In the genomic region with DNA sequence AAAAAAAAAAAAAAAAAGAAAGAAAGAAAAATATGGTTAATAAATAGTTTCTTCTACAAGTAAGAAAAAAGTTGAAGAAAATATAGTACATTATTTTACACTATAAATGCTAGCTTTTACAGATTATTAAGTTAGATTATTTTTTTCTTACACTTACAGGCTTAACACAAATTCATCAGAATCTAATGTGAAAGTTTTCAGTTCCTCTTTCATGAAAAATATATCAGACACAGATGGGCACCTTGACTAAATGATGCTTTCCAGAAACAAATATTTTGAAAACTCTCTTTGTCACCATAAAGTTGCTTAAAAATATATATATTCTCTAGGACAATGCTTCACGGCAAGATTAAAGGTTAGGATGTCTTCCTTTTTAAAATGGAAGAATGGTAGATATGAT, we compare ENCODE assay signal across 18 cellular contexts.
"Had no signal": no experiment of that assay in that cellular context is flagged by ENCODE, and none has a peak within 500 bp of the region (broad histone marks: within the 10 kb centered on the region; RNA-seq: fewer than 3 reads in every experiment).

No MANE protein-coding gene starts in this region.

- ATAC-seq: activated CD4-positive, CD25-positive, alpha-beta regulatory T cell treated with anti-CD3 and anti-CD28 coated beads, Interleukin-2, amount 50 U/mL, for 24 hours; left lobe of liver; sciatic nerve had no signal

- DNase-seq: activated CD4-positive, alpha-beta T cell treated with anti-CD3 and anti-CD28 coated beads, Interleukin-2, amount 50 U/mL, for 1 hour; activated CD8-positive, alpha-beta memory T cell treated with anti-CD3 and anti-CD28 coated beads, Interleukin-2, amount 50 U/mL, for 48 hours; activated effector memory CD4-positive, alpha-beta T cell treated with Interleukin-2 at 50 U/mL for 16 hours; activated naive CD4-positive, alpha-beta T cell treated with anti-CD3 and anti-CD28 coated beads, Interleukin-2, amount 50 U/mL, for 16 hours; activated T-cell treated with anti-CD3 and anti-CD28 coated beads, Interleukin-2, amount 50 U/mL, for 48 hours; aorta; brain microvascular endothelial cell; colonic mucosa; endodermal cell; foreskin melanocyte; head of caudate nucleus; kidney; midbrain; stimulated activated CD4-positive, alpha-beta T cell treated with anti-CD3 and anti-CD28 coated beads, Interleukin-4, amount 100 ng/mL, for 1 hour; testis had no signal
